Comparison of ENCODE assay signal across 8 cellular contexts in the genomic region with DNA sequence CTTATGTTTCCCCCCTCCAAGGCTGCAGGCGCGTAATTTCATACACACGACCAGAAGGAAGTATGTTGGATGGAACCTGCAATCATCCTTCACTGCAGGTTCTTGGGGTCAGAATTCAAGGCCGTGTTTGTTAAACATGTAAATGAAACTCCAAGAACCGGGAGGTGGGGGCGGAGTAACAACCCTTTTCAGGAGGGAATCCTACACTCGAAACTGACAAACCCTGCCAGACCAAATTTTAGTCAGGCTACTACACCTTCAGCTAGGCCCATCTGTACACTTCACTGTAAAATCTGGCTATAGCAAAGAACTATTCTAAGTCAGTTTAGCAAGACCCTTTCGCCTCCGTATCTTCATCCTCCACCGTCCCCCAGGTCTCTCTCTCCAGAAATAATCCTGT. TPM values are rescaled to one million over a fixed set of nuclear protein-coding genes. Genes with fewer than 3 reads are reported as not detected.
A peak's percentile ranks its signal among the peaks of the same experiment; 100 is the strongest.
DNase-seq lines count a peak whose midpoint lies in the region; ATAC-seq and TF ChIP-seq lines count a peak whose summit lies in the region.

No MANE protein-coding gene starts in this region.

- no peak for ATAC-seq in HG03460 (IDR thresholded peaks at IDR 0.05; ENCODE audit: unreplicated experiment)

- H4K8ac ChIP-seq in neuronal stem cell (ENCODE audit: low read depth, low read length) = no peak overlapping the region

- H3K9me3 ChIP-seq in Caco-2 (no peaks in the 10 kb centered on the region; the same call in 1 of the 2 replicates), neuronal stem cell (replicated peaks in 1 of 2; ENCODE audit: control insufficient read depth in 2 of 2, insufficient read depth in 1 of 2, low read depth in 1 of 2, low read length in 2 of 2) (peaks cover 0 to 36% of the 10 kb centered on the region in 2 donors)
- H3K9me3 ChIP-seq in effector memory CD4-positive, alpha-beta T cell (ENCODE audit: control insufficient read depth, low read length) = no peaks in the 10 kb centered on the region

- H3K27me3 ChIP-seq in Caco-2 (replicated peaks; ENCODE audit: control insufficient read depth, insufficient read depth, low read length) = no peaks in the 10 kb centered on the region
- H3K27me3 ChIP-seq in effector memory CD4-positive, alpha-beta T cell (replicated peaks; ENCODE audit: control insufficient read depth, insufficient read depth, low read length, poor library complexity, severe bottlenecking) = no peaks in the 10 kb centered on the region
- H3K27me3 ChIP-seq in neuronal stem cell (ENCODE audit: control insufficient read depth in 3 of 3, insufficient read depth in 3 of 3, low read depth in 1 of 3, low read length in 3 of 3) = no peaks in the 10 kb centered on the region

- no peak overlapping the region for H2BK12ac ChIP-seq in neuronal stem cell (ENCODE audit: low read length)

- no peak overlapping the region for H4K91ac ChIP-seq in neuronal stem cell (ENCODE audit: low read depth, low read length, poor library complexity)

- H2AFZ ChIP-seq in neuronal stem cell (ENCODE audit: low read length) = peak overlapping the region; percentile 95

- POLR2A ChIA-PET in Caco-2 (lab: Charles Lee) = no interaction called here

- H3K4me3 ChIP-seq in Caco-2 (ENCODE audit: low read depth, low read length) (peak overlapping the region; percentile 60), NB4 (ENCODE audit: low read depth, low read length) (peak overlapping the region; percentile 83), neuronal stem cell (ENCODE audit: low read length in 2 of 2) (peak overlapping the region; percentile 89 to 93)
- H3K4me3 ChIP-seq in effector memory CD4-positive, alpha-beta T cell (ENCODE audit: insufficient read depth, low read depth, low read length, poor library complexity, severe bottlenecking) = peak overlapping the region; percentile 72

- no peak overlapping the region for H3K23ac ChIP-seq in neuronal stem cell (ENCODE audit: low read depth, low read length, poor library complexity)

- CTCF ChIA-PET in Caco-2 (lab: Charles Lee) = interaction anchor here (1.4 kb wide), 1 partner anchor 124 kb away, joined by 3 read pairs; a partner anchor contains a TSS

- no peak for TF ChIP-seq POLR2A in NB4 (IDR thresholded peaks at IDR 0.05; ENCODE audit: extremely low read depth, insufficient read length)

- peaks cover 12% of the 10 kb centered on the region for H3K4me1 Mint-ChIP-seq in Caco-2 (ENCODE audit: low read depth, unreplicated experiment)

- TF ChIP-seq CTCF in Caco-2 (IDR thresholded peaks at IDR 0.05; ENCODE audit: insufficient read depth in 1 of 2, low read depth in 1 of 2, low read length in 1 of 2, severe bottlenecking in 1 of 2, unreplicated experiment in 1 of 2) = no peak
- TF ChIP-seq CTCF in NB4 (IDR thresholded peaks at IDR 0.05; ENCODE audit: low read depth, low read length) = no peak

- H2BK120ac ChIP-seq in neuronal stem cell (ENCODE audit: low read depth, low read length) = no peak overlapping the region

- no peak overlapping the region for H3K4ac ChIP-seq in neuronal stem cell (ENCODE audit: low read length)

- H3K9me3 Mint-ChIP-seq in Caco-2 (ENCODE audit: unreplicated experiment) = no peaks in the 10 kb centered on the region

- H2BK15ac ChIP-seq in neuronal stem cell (ENCODE audit: low read length) = no peak overlapping the region

- H3K18ac ChIP-seq in neuronal stem cell (ENCODE audit: low read length) = no peak overlapping the region

- peaks cover 35% of the 10 kb centered on the region for H3K36me3 Mint-ChIP-seq in Caco-2 (ENCODE audit: insufficient read depth, unreplicated experiment)

- H3K14ac ChIP-seq in neuronal stem cell (ENCODE audit: low read length) = no peak overlapping the region

- no peak overlapping the region for H3K9ac ChIP-seq in neuronal stem cell (ENCODE audit: low read depth, low read length, poor library complexity)

- peak overlapping the region; percentile 48 for H3K4me2 ChIP-seq in neuronal stem cell (ENCODE audit: insufficient read depth, low read length, poor library complexity, severe bottlenecking)

- H3K27me3 Mint-ChIP-seq in Caco-2 (ENCODE audit: insufficient read depth, unreplicated experiment) = no peaks in the 10 kb centered on the region

- H3K4me1 ChIP-seq in Caco-2 (0 out of 2 replicates have a peak, but pooled peaks cover 3% of the 10 kb centered on the region), neuronal stem cell (ENCODE audit: control insufficient read depth in 2 of 2, insufficient read depth in 1 of 2, low read depth in 1 of 2, low read length in 2 of 2) (no peaks in the 10 kb centered on the region)
- peaks cover 10% of the 10 kb centered on the region for H3K4me1 ChIP-seq in effector memory CD4-positive, alpha-beta T cell (ENCODE audit: control insufficient read depth, insufficient read depth, low read length, poor library complexity, severe bottlenecking)

- H3K27ac ChIP-seq in effector memory CD4-positive, alpha-beta T cell (ENCODE audit: insufficient read depth, low read length, poor library complexity, severe bottlenecking) = no peak overlapping the region
- H3K27ac ChIP-seq in neuronal stem cell (replicated peaks; ENCODE audit: low read length) = no peak overlapping the region

- DNase-seq in Caco-2 (no peak), NB4 (ENCODE audit: low read depth) (peak; percentile 2), neuronal stem cell (ENCODE audit: low spot score) (no peak), LoVo (ENCODE audit: low spot score) (no peak), NCI-H1417 treated with DMSO at 0.1 percent for 48 hours (lab: John Stamatoyannopoulos, UW) (no peak), midbrain (lab: John Stamatoyannopoulos, UW) (no peak)
- DNase-seq in effector memory CD4-positive, alpha-beta T cell = no peak

- peaks cover 3% of the 10 kb centered on the region for H3K79me1 ChIP-seq in neuronal stem cell (ENCODE audit: low read depth, low read length)

- intact Hi-C loops in Caco-2 (cut with micrococcal nuclease; ENCODE audit: unreplicated experiment) = loop anchor here (2.0 kb wide), 2 partner anchors 64 to 124 kb away; a partner anchor contains a TSS

- no peak overlapping the region for H2AK5ac ChIP-seq in neuronal stem cell (ENCODE audit: low read depth, low read length)

- WGBS in neuronal stem cell (ENCODE audit: extremely low coverage in 2 of 2, insufficient read length in 2 of 2, insufficient replicate concordance in 1 of 2), 2 donors = no CpG with 5 or more reads among the region's 10 CpGs

- H3K4me3 Mint-ChIP-seq in Caco-2 (ENCODE audit: unreplicated experiment) = peak overlapping the region; percentile 96

- no TSS peak for BruUV-seq in Caco-2 (replicated peaks; lab: Mats Ljungman, UMichigan)

- H3K27ac Mint-ChIP-seq in Caco-2 (ENCODE audit: unreplicated experiment) = peak overlapping the region; percentile 91

- no peak overlapping the region for H2BK5ac ChIP-seq in neuronal stem cell (ENCODE audit: low read length)

- H3K36me3 ChIP-seq in Caco-2 (ENCODE audit: control insufficient read depth, insufficient read depth, low read length) = no peaks in the 10 kb centered on the region
- H3K36me3 ChIP-seq in effector memory CD4-positive, alpha-beta T cell (ENCODE audit: control insufficient read depth, insufficient read depth, low read length) = no peaks in the 10 kb centered on the region
- peaks cover 2 to 35% of the 10 kb centered on the region in 2 donors for H3K36me3 ChIP-seq in neuronal stem cell (replicated peaks in 1 of 2; ENCODE audit: control insufficient read depth in 2 of 2, insufficient read depth in 2 of 2, low read length in 2 of 2)

RNA-seq across cellular contexts. Expression of a gene that starts 1.2 kb away (rescaled TPM):
- 14.5 and 15.4 TPM in 2 replicates for total RNA-seq in Caco-2 (2022)
- 8.5 TPM for polyA plus RNA-seq in neuronal stem cell (2013, experiment 1 of 2)
- polyA plus RNA-seq in neuronal stem cell (2013, experiment 2 of 2) = 9.4 TPM
